ENCODE assay signal across 1 cellular context in genomic region chr19:45882652-45883585, GRCh38.
TF ChIP-seq lines count a peak whose summit lies in the region.

No MANE protein-coding gene starts in this region.

TF ChIP-seq in HepG2, 621 proteins besides CTCF, POLR2A, EP300 and RAD21 (continued from another document and continues in another):
- TF ChIP-seq ZNF33A (CRISPR knock-in tag; IDR thresholded peaks at IDR 0.05; ENCODE audit: borderline replicate concordance) (peak; percentile 99), ZNF788 (CRISPR knock-in tag; IDR thresholded peaks at IDR 0.05; ENCODE audit: borderline replicate concordance) (peak; percentile 91), XRCC5 (optimal IDR thresholded peaks at IDR 0.05; ENCODE audit: low read length) (peak; percentile 92), KAT7 (CRISPR knock-in tag; IDR thresholded peaks at IDR 0.05; ENCODE audit: borderline replicate concordance) (0 out of 2 replicates have a peak, but pooled peaks have one; percentile 40), ZNF672 (CRISPR knock-in tag; IDR thresholded peaks at IDR 0.05) (0 out of 2 replicates have a peak, but pooled peaks have one; percentile 57), JARID2 (CRISPR knock-in tag; IDR thresholded peaks at IDR 0.05; ENCODE audit: insufficient replicate concordance) (no peak), TRAFD1 (CRISPR knock-in tag; IDR thresholded peaks at IDR 0.05; ENCODE audit: borderline replicate concordance) (no peak), MYPOP (CRISPR knock-in tag; IDR thresholded peaks at IDR 0.05) (0 out of 2 replicates have a peak, but pooled peaks have one; percentile 55), SRSF4 (IDR thresholded peaks at IDR 0.05; ENCODE audit: low read depth, low read length, poor library complexity, severe bottlenecking) (no peak), CSRNP2 (CRISPR knock-in tag; conservative IDR thresholded peaks at IDR 0.05; ENCODE audit: low read depth) (no peak), ZNF33B (CRISPR knock-in tag; IDR thresholded peaks at IDR 0.05) (no peak; the same call in 1 of the 2 replicates), SRF (IDR thresholded peaks at IDR 0.05; ENCODE audit: low read depth, low read length) (no peak), TCF7 (IDR thresholded peaks at IDR 0.05; ENCODE audit: low read depth) (peak; percentile 80), ZFX (CRISPR knock-in tag; IDR thresholded peaks at IDR 0.05; ENCODE audit: low read depth) (peak; percentile 85), HCFC1 (IDR thresholded peaks at IDR 0.05; ENCODE audit: low read depth, low read length) (peak; percentile 17; the same call in 1 of the 2 replicates), ATAD3A (CRISPR knock-in tag; IDR thresholded peaks at IDR 0.05) (no peak), ZNF83 (CRISPR knock-in tag; IDR thresholded peaks at IDR 0.05; ENCODE audit: borderline replicate concordance) (peak; percentile 9; the same call in 1 of the 2 replicates), SRY (CRISPR knock-in tag; IDR thresholded peaks at IDR 0.05) (peak; percentile 4; the same call in 1 of the 2 replicates), ZNF576 (CRISPR knock-in tag; IDR thresholded peaks at IDR 0.05) (peak; percentile 76), ZNF770 (CRISPR knock-in tag; IDR thresholded peaks at IDR 0.05) (no peak; the same call in none of the 2 replicates), ZBTB4 (CRISPR knock-in tag; IDR thresholded peaks at IDR 0.05; ENCODE audit: borderline replicate concordance) (peak; percentile 75; the same call in 1 of the 2 replicates), PHF5A (CRISPR knock-in tag; IDR thresholded peaks at IDR 0.05; ENCODE audit: low read depth, unreplicated experiment) (peak; percentile 52), HES4 (CRISPR knock-in tag; IDR thresholded peaks at IDR 0.05; ENCODE audit: borderline replicate concordance) (no peak), ZNF326 (CRISPR knock-in tag; IDR thresholded peaks at IDR 0.05; ENCODE audit: borderline replicate concordance) (no peak), ZNF674 (CRISPR knock-in tag; IDR thresholded peaks at IDR 0.05; ENCODE audit: low read depth) (no peak), ESRRA (CRISPR knock-in tag; IDR thresholded peaks at IDR 0.05; ENCODE audit: low read depth) (peak; percentile 66), ZNF382 (CRISPR knock-in tag; IDR thresholded peaks at IDR 0.05; ENCODE audit: borderline replicate concordance) (no peak), SMAD3 (CRISPR knock-in tag; IDR thresholded peaks at IDR 0.05) (peak; percentile 86), ZNF496 (CRISPR knock-in tag; IDR thresholded peaks at IDR 0.05; ENCODE audit: insufficient replicate concordance) (no peak), FOXO4 (CRISPR knock-in tag; conservative IDR thresholded peaks at IDR 0.05) (no peak), BATF2 (CRISPR knock-in tag; IDR thresholded peaks at IDR 0.05) (no peak), RARA (CRISPR knock-in tag; IDR thresholded peaks at IDR 0.05) (peak; percentile 90), ZNF691 (CRISPR knock-in tag; IDR thresholded peaks at IDR 0.05; ENCODE audit: borderline replicate concordance, low read depth) (peak; percentile 35; the same call in 1 of the 2 replicates), ZNF564 (CRISPR knock-in tag; IDR thresholded peaks at IDR 0.05) (peak; percentile 62; the same call in 1 of the 2 replicates), ZFP82 (CRISPR knock-in tag; IDR thresholded peaks at IDR 0.05; ENCODE audit: borderline replicate concordance) (no peak; the same call in 1 of the 2 replicates), ZBTB14 (CRISPR knock-in tag; IDR thresholded peaks at IDR 0.05) (0 out of 2 replicates have a peak, but pooled peaks have one; percentile 36), ZNF234 (CRISPR knock-in tag; conservative IDR thresholded peaks at IDR 0.05) (0 out of 2 replicates have a peak, but pooled peaks have one; percentile 57), ZZZ3 (CRISPR knock-in tag; IDR thresholded peaks at IDR 0.05; ENCODE audit: borderline replicate concordance) (peak; percentile 65; the same call in 1 of the 2 replicates), ZNF772 (CRISPR knock-in tag; IDR thresholded peaks at IDR 0.05) (peak; percentile 84), BCL6 (CRISPR knock-in tag; IDR thresholded peaks at IDR 0.05) (peak; percentile 87), PRDM10 (CRISPR knock-in tag; IDR thresholded peaks at IDR 0.05; ENCODE audit: low read depth) (peak; percentile 82), TOPORS (CRISPR knock-in tag; IDR thresholded peaks at IDR 0.05) (no peak), ZFAT (CRISPR knock-in tag; conservative IDR thresholded peaks at IDR 0.05) (no peak), ZSCAN12 (CRISPR knock-in tag; IDR thresholded peaks at IDR 0.05) (no peak), TBX2 (CRISPR knock-in tag; IDR thresholded peaks at IDR 0.05; ENCODE audit: borderline replicate concordance) (peak; percentile 77), PAF1 (CRISPR knock-in tag; IDR thresholded peaks at IDR 0.05) (peak; percentile 36)
